In the genomic region with DNA sequence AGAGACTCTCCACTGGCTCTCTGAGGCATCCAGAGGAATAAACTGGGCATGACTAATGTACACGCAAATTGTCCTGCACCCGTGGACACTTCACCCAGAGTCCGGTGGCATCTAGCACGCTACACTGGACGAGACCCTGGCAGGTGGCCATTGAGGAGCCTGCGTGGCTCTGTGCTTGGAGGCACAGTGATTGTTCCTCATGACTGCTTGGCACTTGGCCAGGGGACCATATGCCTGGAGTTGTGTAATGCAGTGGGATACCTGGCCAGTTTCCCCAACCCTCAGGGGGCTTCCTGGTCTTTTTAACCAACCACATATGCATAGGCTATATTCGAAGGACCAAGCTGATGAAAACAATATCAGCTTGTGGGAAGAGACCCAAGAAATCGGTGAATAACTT, we compare ENCODE assay signal across 10 cellular contexts.
DNase-seq lines count a peak whose midpoint lies in the region; ATAC-seq, FAIRE-seq and TF ChIP-seq lines count a peak whose summit lies in the region.
"Had no signal": no experiment of that assay in that cellular context is flagged by ENCODE, and none has a peak within 500 bp of the region (broad histone marks: within the 10 kb centered on the region; RNA-seq: fewer than 3 reads in every experiment).

No MANE protein-coding gene starts in this region.

- H3K79me2 ChIP-seq in PC-3 (ENCODE audit: low read length) = no peaks in the 10 kb centered on the region
- no peaks in the 10 kb centered on the region for H3K79me2 ChIP-seq in trophoblast cell (ENCODE audit: control insufficient read depth, insufficient read depth, low read length, poor library complexity)

- POLR2A ChIA-PET in PC-3 (lab: Charles Lee; ENCODE audit: unreplicated experiment) = no interaction called here

- no peaks in the 10 kb centered on the region for H3K79me1 ChIP-seq in trophoblast cell (ENCODE audit: low read length)

- no peaks in the 10 kb centered on the region for H3F3A ChIP-seq in PC-3 (ENCODE audit: low read length, unreplicated experiment)

- no peak overlapping the region for H3K4me2 ChIP-seq in PC-3 (ENCODE audit: low read length)
- no peak overlapping the region for H3K4me2 ChIP-seq in trophoblast cell (ENCODE audit: low read length)

- no peak overlapping the region for H3K23ac ChIP-seq in trophoblast cell (ENCODE audit: low read length)

- TF ChIP-seq CTCF in choroid plexus epithelial cell (conservative IDR thresholded peaks at IDR 0.05; ENCODE audit: low read depth, low read length) (no peak), pancreas (IDR thresholded peaks at IDR 0.05) (no peak), PC-3 (conservative IDR thresholded peaks at IDR 0.05; ENCODE audit: low read depth, low read length) (no peak)

- no peak for FAIRE-seq in pancreas (lab: Jason Lieb, UNC)

- no peak overlapping the region for H2AK5ac ChIP-seq in trophoblast cell (ENCODE audit: low read length)

- no peak overlapping the region for H4K8ac ChIP-seq in trophoblast cell (ENCODE audit: low read depth, low read length)

- H3K9me3 ChIP-seq in pancreas (no peaks in the 10 kb centered on the region), PC-3 (ENCODE audit: low read length) (no peaks in the 10 kb centered on the region), trophoblast cell (ENCODE audit: insufficient read depth, low read depth, low read length) (peaks cover 2% of the 10 kb centered on the region)
- H3K9me3 ChIP-seq: esophagus squamous epithelium had no signal

- H3K14ac ChIP-seq in trophoblast cell (ENCODE audit: low read length) = no peak overlapping the region

- H3K27ac ChIP-seq in pancreas = no peak overlapping the region
- H3K27ac ChIP-seq in PC-3 (ENCODE audit: low read length) = no peak overlapping the region
- no peak overlapping the region for H3K27ac ChIP-seq in trophoblast cell (ENCODE audit: low read depth, low read length)
- H3K27ac ChIP-seq: esophagus squamous epithelium had no signal

- H2BK120ac ChIP-seq in trophoblast cell (ENCODE audit: insufficient read depth, low read length, poor library complexity) = no peak overlapping the region

- H2BK12ac ChIP-seq in trophoblast cell (ENCODE audit: low read length) = no peak overlapping the region

- H3K9me2 ChIP-seq in PC-3 (replicated peaks; ENCODE audit: low read length) = no peaks in the 10 kb centered on the region

- H3K36me3 ChIP-seq in pancreas = no peaks in the 10 kb centered on the region
- no peaks in the 10 kb centered on the region; the same call in 1 of the 2 replicates for H3K36me3 ChIP-seq in PC-3 (ENCODE audit: low read depth, low read length)
- no peaks in the 10 kb centered on the region for H3K36me3 ChIP-seq in trophoblast cell (ENCODE audit: control insufficient read depth in 1 of 2, insufficient read depth in 2 of 2, low read length in 2 of 2)
- H3K36me3 ChIP-seq: esophagus squamous epithelium had no signal

- H2AFZ ChIP-seq in PC-3 (ENCODE audit: low read length) (no peak overlapping the region), trophoblast cell (ENCODE audit: insufficient read depth, low read length, poor library complexity) (no peak overlapping the region)

- H4K12ac ChIP-seq in trophoblast cell (ENCODE audit: low read depth, low read length) = no peak overlapping the region

- no peak overlapping the region for H3K9ac ChIP-seq in PC-3 (ENCODE audit: low read length)
- no peak overlapping the region for H3K9ac ChIP-seq in trophoblast cell (ENCODE audit: low read length)

- intact Hi-C loops in pancreas (cut with DNase I) = no loop called here
- intact Hi-C loops in PC-3 (cut with micrococcal nuclease) = no loop called here

- H3K27me3 ChIP-seq in pancreas (no peaks in the 10 kb centered on the region), PC-3 (ENCODE audit: low read length) (no peaks in the 10 kb centered on the region), trophoblast cell (ENCODE audit: insufficient read depth, low read length) (no peaks in the 10 kb centered on the region)
- H3K27me3 ChIP-seq: esophagus squamous epithelium had no signal

- no peak overlapping the region for H4K91ac ChIP-seq in trophoblast cell (ENCODE audit: low read depth, low read length)

- ATAC-seq in pancreas = peak in 1 of 4 donors; percentile 45
- ATAC-seq in PC-3 = no peak

- H3K4me3 ChIP-seq in choroid plexus epithelial cell (ENCODE audit: low read depth, low read length) (no peak overlapping the region), pancreas (no peak overlapping the region), PC-3 (ENCODE audit: low read length) (no peak overlapping the region), trophoblast cell (ENCODE audit: low read depth, low read length) (no peak overlapping the region)
- H3K4me3 ChIP-seq: esophagus squamous epithelium had no signal

- no peak overlapping the region for H3K18ac ChIP-seq in trophoblast cell (ENCODE audit: low read length)

- no peak overlapping the region for H3K4ac ChIP-seq in trophoblast cell (ENCODE audit: low read depth, low read length)

- no TSS peak for BruUV-seq in PC-3 (replicated peaks; lab: Mats Ljungman, UMichigan)

- WGBS in pancreas, 2 donors = 38 to 60% methylated on average over 8 of the region's 8 CpGs
- no CpG with 5 or more reads among the region's 8 CpGs for WGBS in trophoblast cell (ENCODE audit: extremely low coverage, insufficient coverage, insufficient read length)

- H2BK5ac ChIP-seq in trophoblast cell (ENCODE audit: low read depth, low read length, poor library complexity) = no peak overlapping the region

- CTCF ChIA-PET in PC-3 (lab: Charles Lee) = no interaction called here

- H4K20me1 ChIP-seq in PC-3 (ENCODE audit: low read length) = no peaks in the 10 kb centered on the region

- peak; percentile 80 for DNase-seq in DMS79 treated with DMSO at 0.1 percent for 48 hours (lab: John Stamatoyannopoulos, UW)
- peak; percentile 76 for DNase-seq in NCI-H345 (lab: John Stamatoyannopoulos, UW)
- peak; percentile 48 for DNase-seq in choroid plexus epithelial cell (ENCODE audit: low read depth)
- peak in 5 of 6 donors; percentile 21 to 78 (median 71) for DNase-seq in pancreas
- DNase-seq in PC-3 = no peak
- no peak for DNase-seq in Ammon's horn (ENCODE audit: low spot score)
- DNase-seq in activated CD4-positive, alpha-beta T cell treated with anti-CD3 and anti-CD28 coated beads, Interleukin-2, amount 50 U/mL, for 1 hour = no peak
- no peak for DNase-seq in trophoblast cell
- DNase-seq: esophagus squamous epithelium, H7 had no signal

- H3K4me1 ChIP-seq in pancreas = no peaks in the 10 kb centered on the region
- H3K4me1 ChIP-seq in PC-3 (ENCODE audit: insufficient read depth, low read length) = no peaks in the 10 kb centered on the region
- H3K4me1 ChIP-seq in trophoblast cell (ENCODE audit: control insufficient read depth in 1 of 2, insufficient read depth in 2 of 2, low read length in 2 of 2) = peaks cover 0 to 5% of the 10 kb centered on the region in 2 experiments

Comparison
In these comparisons a context has a peak if more than half of its experiments do, and no peak if none do; other contexts are left out.
1. DNase-seq: peak in DMS79 treated with DMSO at 0.1 percent for 48 hours (single experiment), NCI-H345 (single experiment), choroid plexus epithelial cell (single experiment) and pancreas (5 of 6); none in PC-3 (single experiment), Ammon's horn (single experiment), activated CD4-positive, alpha-beta T cell treated with anti-CD3 and anti-CD28 coated beads, Interleukin-2, amount 50 U/mL, for 1 hour (single experiment) and trophoblast cell (0 of 2).